3 cellular contexts compared by ENCODE assay signal in genomic region chr1:26524181-26524580, GRCh38.
TF ChIP-seq lines count a peak whose summit lies in the region.

No MANE protein-coding gene starts in this region.

TF ChIP-seq in SK-N-SH, 30 proteins besides CTCF, POLR2A, EP300 and RAD21 (continued from another document):
- TF ChIP-seq NRF1 (IDR thresholded peaks at IDR 0.05; ENCODE audit: low read depth, low read length) (no peak), USF1 (IDR thresholded peaks at IDR 0.05; ENCODE audit: borderline replicate concordance, low read depth) (no peak), RXRA (IDR thresholded peaks at IDR 0.05; ENCODE audit: borderline replicate concordance, low read depth) (no peak), FOSL2 (IDR thresholded peaks at IDR 0.05; ENCODE audit: borderline replicate concordance, low read depth) (no peak), FOXM1 (IDR thresholded peaks at IDR 0.05; ENCODE audit: low read depth) (no peak), NFIC (IDR thresholded peaks at IDR 0.05; ENCODE audit: borderline replicate concordance) (no peak), EZH2phosphoT487 (IDR thresholded peaks at IDR 0.05; ENCODE audit: borderline replicate concordance, low read depth) (no peak), GATA2 (CRISPR knock-in tag; IDR thresholded peaks at IDR 0.05) (no peak), POLR2AphosphoS5 (IDR thresholded peaks at IDR 0.05; ENCODE audit: low read depth, low read length) (no peak), MXI1 (IDR thresholded peaks at IDR 0.05; ENCODE audit: low read depth, low read length) (no peak), MEF2A (IDR thresholded peaks at IDR 0.05; ENCODE audit: borderline replicate concordance, low read depth) (no peak), MAX (IDR thresholded peaks at IDR 0.05; ENCODE audit: low read depth) (no peak), SMC3 (IDR thresholded peaks at IDR 0.05; ENCODE audit: low read depth, low read length) (no peak), RFX5 (IDR thresholded peaks at IDR 0.05; ENCODE audit: low read length) (no peak), TAF1 (IDR thresholded peaks at IDR 0.05; ENCODE audit: borderline replicate concordance, low read depth, low read length) (no peak), ZBTB33 (IDR thresholded peaks at IDR 0.05; ENCODE audit: borderline replicate concordance, low read depth) (no peak), JUND (IDR thresholded peaks at IDR 0.05) (no peak)
TF ChIP-seq in SK-N-SH: peak in this region for 0.

TF ChIP-seq in SK-N-SH treated with all-trans-retinoic acid at 6 μM for 48 hours, 23 proteins besides CTCF, POLR2A, EP300 and RAD21 (continued from another document):
- TF ChIP-seq PATZ1 (CRISPR knock-in tag; IDR thresholded peaks at IDR 0.05; ENCODE audit: borderline replicate concordance) (no peak), SNAI2 (CRISPR knock-in tag; IDR thresholded peaks at IDR 0.05) (no peak), TCF4 (CRISPR knock-in tag; IDR thresholded peaks at IDR 0.05; ENCODE audit: borderline replicate concordance) (no peak), ZNF8 (CRISPR knock-in tag; IDR thresholded peaks at IDR 0.05) (no peak), ZFP3 (CRISPR knock-in tag; IDR thresholded peaks at IDR 0.05) (no peak), ARNTL (CRISPR knock-in tag; IDR thresholded peaks at IDR 0.05; ENCODE audit: borderline replicate concordance, low read depth) (no peak), CREB5 (CRISPR knock-in tag; IDR thresholded peaks at IDR 0.05; ENCODE audit: low read depth) (no peak), RARB (CRISPR knock-in tag; IDR thresholded peaks at IDR 0.05) (no peak), POU6F1 (CRISPR knock-in tag; IDR thresholded peaks at IDR 0.05; ENCODE audit: borderline replicate concordance, low read depth) (no peak), OSR1 (CRISPR knock-in tag; IDR thresholded peaks at IDR 0.05) (no peak), TOX (CRISPR knock-in tag; IDR thresholded peaks at IDR 0.05; ENCODE audit: borderline replicate concordance) (no peak), ISL1 (CRISPR knock-in tag; IDR thresholded peaks at IDR 0.05) (no peak), GLIS3 (CRISPR knock-in tag; IDR thresholded peaks at IDR 0.05) (no peak), ZC3H10 (CRISPR knock-in tag; IDR thresholded peaks at IDR 0.05) (no peak), BACH2 (CRISPR knock-in tag; IDR thresholded peaks at IDR 0.05; ENCODE audit: borderline replicate concordance) (no peak), PPARA (CRISPR knock-in tag; IDR thresholded peaks at IDR 0.05; ENCODE audit: borderline replicate concordance) (no peak), TSHZ2 (CRISPR knock-in tag; IDR thresholded peaks at IDR 0.05) (no peak), ZNF70 (CRISPR knock-in tag; IDR thresholded peaks at IDR 0.05) (no peak)

TF ChIP-seq in endothelial cell of umbilical vein, 7 proteins besides CTCF, POLR2A, EP300 and RAD21 (continued from another document):
- TF ChIP-seq FOS (IDR thresholded peaks at IDR 0.05; ENCODE audit: borderline replicate concordance, insufficient read depth, low read length), result no peak
- no peak for TF ChIP-seq MYC (IDR thresholded peaks at IDR 0.05; ENCODE audit: low read depth, low read length)
- TF ChIP-seq POLR2AphosphoS5 (IDR thresholded peaks at IDR 0.05; ENCODE audit: insufficient read depth, low read depth, low read length), result no peak
- TF ChIP-seq JUN (IDR thresholded peaks at IDR 0.05; ENCODE audit: borderline replicate concordance, insufficient read depth, insufficient read length, low read depth), result no peak
- TF ChIP-seq EZH2 (IDR thresholded peaks at IDR 0.05; ENCODE audit: borderline replicate concordance, low read depth, low read length, severe bottlenecking), result no peak
- no peak for TF ChIP-seq MAX (IDR thresholded peaks at IDR 0.05; ENCODE audit: insufficient read depth, insufficient read length)
